Comparison of ENCODE assay signal across 1 cellular context in the genomic region with DNA sequence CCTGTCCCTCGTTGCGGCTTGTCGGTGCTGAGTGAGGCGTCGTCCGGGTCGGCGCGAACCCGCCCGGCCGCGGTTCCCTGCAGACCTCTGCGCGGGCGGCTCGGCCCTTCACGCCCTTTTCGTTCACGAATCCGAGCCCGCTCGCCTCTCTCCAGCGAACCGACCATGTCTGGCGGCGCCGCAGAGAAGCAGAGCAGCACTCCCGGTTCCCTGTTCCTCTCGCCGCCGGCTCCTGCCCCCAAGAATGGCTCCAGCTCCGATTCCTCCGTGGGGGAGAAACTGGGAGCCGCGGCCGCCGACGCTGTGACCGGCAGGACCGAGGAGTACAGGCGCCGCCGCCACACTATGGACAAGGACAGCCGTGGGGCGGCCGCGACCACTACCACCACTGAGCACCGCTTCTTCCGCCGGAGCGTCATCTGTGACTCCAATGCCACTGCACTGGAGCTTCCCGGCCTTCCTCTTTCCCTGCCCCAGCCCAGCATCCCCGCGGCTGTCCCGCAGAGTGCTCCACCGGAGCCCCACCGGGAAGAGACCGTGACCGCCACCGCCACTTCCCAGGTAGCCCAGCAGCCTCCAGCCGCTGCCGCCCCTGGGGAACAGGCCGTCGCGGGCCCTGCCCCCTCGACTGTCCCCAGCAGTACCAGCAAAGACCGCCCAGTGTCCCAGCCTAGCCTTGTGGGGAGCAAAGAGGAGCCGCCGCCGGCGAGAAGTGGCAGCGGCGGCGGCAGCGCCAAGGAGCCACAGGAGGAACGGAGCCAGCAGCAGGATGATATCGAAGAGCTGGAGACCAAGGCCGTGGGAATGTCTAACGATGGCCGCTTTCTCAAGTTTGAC.
TF ChIP-seq lines count a peak whose summit lies in the region.

No MANE protein-coding gene starts in this region.

TF ChIP-seq in HEK293, 187 proteins besides CTCF, POLR2A, EP300 and RAD21 (continued from another document and continues in another):
- TF ChIP-seq, protein P1, sequence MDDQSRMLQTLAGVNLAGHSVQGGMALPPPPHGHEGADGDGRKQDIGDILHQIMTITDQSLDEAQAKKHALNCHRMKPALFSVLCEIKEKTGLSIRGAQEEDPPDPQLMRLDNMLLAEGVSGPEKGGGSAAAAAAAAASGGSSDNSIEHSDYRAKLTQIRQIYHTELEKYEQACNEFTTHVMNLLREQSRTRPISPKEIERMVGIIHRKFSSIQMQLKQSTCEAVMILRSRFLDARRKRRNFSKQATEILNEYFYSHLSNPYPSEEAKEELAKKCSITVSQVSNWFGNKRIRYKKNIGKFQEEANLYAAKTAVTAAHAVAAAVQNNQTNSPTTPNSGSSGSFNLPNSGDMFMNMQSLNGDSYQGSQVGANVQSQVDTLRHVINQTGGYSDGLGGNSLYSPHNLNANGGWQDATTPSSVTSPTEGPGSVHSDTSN (CRISPR knock-in tag; IDR thresholded peaks at IDR 0.05) = no peak; the same call in none of the 2 replicates
- TF ChIP-seq BCL11A (tag by site-specific recombination; IDR thresholded peaks at IDR 0.05; ENCODE audit: low read depth) = no peak
- no peak for TF ChIP-seq ZNF521 (tag by site-specific recombination; IDR thresholded peaks at IDR 0.05)
- TF ChIP-seq ZNF211 (tag by site-specific recombination; IDR thresholded peaks at IDR 0.05; ENCODE audit: low read depth) = no peak
- TF ChIP-seq, protein P2, sequence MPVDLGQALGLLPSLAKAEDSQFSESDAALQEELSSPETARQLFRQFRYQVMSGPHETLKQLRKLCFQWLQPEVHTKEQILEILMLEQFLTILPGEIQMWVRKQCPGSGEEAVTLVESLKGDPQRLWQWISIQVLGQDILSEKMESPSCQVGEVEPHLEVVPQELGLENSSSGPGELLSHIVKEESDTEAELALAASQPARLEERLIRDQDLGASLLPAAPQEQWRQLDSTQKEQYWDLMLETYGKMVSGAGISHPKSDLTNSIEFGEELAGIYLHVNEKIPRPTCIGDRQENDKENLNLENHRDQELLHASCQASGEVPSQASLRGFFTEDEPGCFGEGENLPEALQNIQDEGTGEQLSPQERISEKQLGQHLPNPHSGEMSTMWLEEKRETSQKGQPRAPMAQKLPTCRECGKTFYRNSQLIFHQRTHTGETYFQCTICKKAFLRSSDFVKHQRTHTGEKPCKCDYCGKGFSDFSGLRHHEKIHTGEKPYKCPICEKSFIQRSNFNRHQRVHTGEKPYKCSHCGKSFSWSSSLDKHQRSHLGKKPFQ (tag by site-specific recombination; IDR thresholded peaks at IDR 0.05) = no peak
- TF ChIP-seq ZNF416 (tag by site-specific recombination; IDR thresholded peaks at IDR 0.05) = no peak
- TF ChIP-seq KLF9 (tag by site-specific recombination; IDR thresholded peaks at IDR 0.05; ENCODE audit: low read depth) = no peak; the same call in none of the 2 replicates
- TF ChIP-seq, protein P3, sequence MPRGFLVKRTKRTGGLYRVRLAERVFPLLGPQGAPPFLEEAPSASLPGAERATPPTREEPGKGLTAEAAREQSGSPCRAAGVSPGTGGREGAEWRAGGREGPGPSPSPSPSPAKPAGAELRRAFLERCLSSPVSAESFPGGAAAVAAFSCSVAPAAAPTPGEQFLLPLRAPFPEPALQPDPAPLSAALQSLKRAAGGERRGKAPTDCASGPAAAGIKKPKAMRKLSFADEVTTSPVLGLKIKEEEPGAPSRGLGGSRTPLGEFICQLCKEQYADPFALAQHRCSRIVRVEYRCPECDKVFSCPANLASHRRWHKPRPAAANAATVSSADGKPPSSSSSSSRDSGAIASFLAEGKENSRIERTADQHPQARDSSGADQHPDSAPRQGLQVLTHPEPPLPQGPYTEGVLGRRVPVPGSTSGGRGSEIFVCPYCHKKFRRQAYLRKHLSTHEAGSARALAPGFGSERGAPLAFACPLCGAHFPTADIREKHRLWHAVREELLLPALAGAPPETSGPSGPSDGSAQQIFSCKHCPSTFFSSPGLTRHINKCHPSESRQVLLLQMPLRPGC (tag by site-specific recombination; IDR thresholded peaks at IDR 0.05) = no peak
- TF ChIP-seq ZNF555 (tag by site-specific recombination; conservative IDR thresholded peaks at IDR 0.05) = no peak
- TF ChIP-seq ZNF621 (tag by site-specific recombination; IDR thresholded peaks at IDR 0.05) = no peak
- TF ChIP-seq, protein P4, sequence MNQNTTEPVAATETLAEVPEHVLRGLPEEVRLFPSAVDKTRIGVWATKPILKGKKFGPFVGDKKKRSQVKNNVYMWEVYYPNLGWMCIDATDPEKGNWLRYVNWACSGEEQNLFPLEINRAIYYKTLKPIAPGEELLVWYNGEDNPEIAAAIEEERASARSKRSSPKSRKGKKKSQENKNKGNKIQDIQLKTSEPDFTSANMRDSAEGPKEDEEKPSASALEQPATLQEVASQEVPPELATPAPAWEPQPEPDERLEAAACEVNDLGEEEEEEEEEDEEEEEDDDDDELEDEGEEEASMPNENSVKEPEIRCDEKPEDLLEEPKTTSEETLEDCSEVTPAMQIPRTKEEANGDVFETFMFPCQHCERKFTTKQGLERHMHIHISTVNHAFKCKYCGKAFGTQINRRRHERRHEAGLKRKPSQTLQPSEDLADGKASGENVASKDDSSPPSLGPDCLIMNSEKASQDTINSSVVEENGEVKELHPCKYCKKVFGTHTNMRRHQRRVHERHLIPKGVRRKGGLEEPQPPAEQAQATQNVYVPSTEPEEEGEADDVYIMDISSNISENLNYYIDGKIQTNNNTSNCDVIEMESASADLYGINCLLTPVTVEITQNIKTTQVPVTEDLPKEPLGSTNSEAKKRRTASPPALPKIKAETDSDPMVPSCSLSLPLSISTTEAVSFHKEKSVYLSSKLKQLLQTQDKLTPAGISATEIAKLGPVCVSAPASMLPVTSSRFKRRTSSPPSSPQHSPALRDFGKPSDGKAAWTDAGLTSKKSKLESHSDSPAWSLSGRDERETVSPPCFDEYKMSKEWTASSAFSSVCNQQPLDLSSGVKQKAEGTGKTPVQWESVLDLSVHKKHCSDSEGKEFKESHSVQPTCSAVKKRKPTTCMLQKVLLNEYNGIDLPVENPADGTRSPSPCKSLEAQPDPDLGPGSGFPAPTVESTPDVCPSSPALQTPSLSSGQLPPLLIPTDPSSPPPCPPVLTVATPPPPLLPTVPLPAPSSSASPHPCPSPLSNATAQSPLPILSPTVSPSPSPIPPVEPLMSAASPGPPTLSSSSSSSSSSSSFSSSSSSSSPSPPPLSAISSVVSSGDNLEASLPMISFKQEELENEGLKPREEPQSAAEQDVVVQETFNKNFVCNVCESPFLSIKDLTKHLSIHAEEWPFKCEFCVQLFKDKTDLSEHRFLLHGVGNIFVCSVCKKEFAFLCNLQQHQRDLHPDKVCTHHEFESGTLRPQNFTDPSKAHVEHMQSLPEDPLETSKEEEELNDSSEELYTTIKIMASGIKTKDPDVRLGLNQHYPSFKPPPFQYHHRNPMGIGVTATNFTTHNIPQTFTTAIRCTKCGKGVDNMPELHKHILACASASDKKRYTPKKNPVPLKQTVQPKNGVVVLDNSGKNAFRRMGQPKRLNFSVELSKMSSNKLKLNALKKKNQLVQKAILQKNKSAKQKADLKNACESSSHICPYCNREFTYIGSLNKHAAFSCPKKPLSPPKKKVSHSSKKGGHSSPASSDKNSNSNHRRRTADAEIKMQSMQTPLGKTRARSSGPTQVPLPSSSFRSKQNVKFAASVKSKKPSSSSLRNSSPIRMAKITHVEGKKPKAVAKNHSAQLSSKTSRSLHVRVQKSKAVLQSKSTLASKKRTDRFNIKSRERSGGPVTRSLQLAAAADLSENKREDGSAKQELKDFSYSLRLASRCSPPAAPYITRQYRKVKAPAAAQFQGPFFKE (tag by site-specific recombination; IDR thresholded peaks at IDR 0.05; ENCODE audit: borderline replicate concordance) = 0 out of 2 replicates have a peak, but pooled peaks have one; percentile 45
- no peak for TF ChIP-seq ZNF548 (tag by site-specific recombination; IDR thresholded peaks at IDR 0.05)
- peak; percentile 79 for TF ChIP-seq ZBTB8A (tag by site-specific recombination; IDR thresholded peaks at IDR 0.05)
- TF ChIP-seq ZBTB7A (tag by site-specific recombination; IDR thresholded peaks at IDR 0.05; ENCODE audit: low read depth) = 0 out of 2 replicates have a peak, but pooled peaks have one; percentile 62
- no peak for TF ChIP-seq ZNF223 (tag by site-specific recombination; IDR thresholded peaks at IDR 0.05)
- TF ChIP-seq IKZF3 (tag by site-specific recombination; IDR thresholded peaks at IDR 0.05) = 0 out of 2 replicates have a peak, but pooled peaks have one; percentile 60
- TF ChIP-seq ZNF658 (tag by site-specific recombination; IDR thresholded peaks at IDR 0.05) = no peak
- no peak for TF ChIP-seq SCRT2 (tag by site-specific recombination; IDR thresholded peaks at IDR 0.05)
- no peak for TF ChIP-seq ZFP3 (tag by site-specific recombination; IDR thresholded peaks at IDR 0.05; ENCODE audit: low read depth)
- peak; percentile 72 for TF ChIP-seq ZNF391 (tag by site-specific recombination; IDR thresholded peaks at IDR 0.05; ENCODE audit: borderline replicate concordance, low read depth)
- TF ChIP-seq MZF1 (tag by site-specific recombination; IDR thresholded peaks at IDR 0.05; ENCODE audit: borderline replicate concordance) = no peak
- TF ChIP-seq, protein P5, sequence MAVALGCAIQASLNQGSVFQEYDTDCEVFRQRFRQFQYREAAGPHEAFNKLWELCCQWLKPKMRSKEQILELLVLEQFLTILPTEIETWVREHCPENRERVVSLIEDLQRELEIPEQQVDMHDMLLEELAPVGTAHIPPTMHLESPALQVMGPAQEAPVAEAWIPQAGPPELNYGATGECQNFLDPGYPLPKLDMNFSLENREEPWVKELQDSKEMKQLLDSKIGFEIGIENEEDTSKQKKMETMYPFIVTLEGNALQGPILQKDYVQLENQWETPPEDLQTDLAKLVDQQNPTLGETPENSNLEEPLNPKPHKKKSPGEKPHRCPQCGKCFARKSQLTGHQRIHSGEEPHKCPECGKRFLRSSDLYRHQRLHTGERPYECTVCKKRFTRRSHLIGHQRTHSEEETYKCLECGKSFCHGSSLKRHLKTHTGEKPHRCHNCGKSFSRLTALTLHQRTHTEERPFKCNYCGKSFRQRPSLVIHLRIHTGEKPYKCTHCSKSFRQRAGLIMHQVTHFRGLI (tag by site-specific recombination; IDR thresholded peaks at IDR 0.05) = no peak
- TF ChIP-seq, protein P6, sequence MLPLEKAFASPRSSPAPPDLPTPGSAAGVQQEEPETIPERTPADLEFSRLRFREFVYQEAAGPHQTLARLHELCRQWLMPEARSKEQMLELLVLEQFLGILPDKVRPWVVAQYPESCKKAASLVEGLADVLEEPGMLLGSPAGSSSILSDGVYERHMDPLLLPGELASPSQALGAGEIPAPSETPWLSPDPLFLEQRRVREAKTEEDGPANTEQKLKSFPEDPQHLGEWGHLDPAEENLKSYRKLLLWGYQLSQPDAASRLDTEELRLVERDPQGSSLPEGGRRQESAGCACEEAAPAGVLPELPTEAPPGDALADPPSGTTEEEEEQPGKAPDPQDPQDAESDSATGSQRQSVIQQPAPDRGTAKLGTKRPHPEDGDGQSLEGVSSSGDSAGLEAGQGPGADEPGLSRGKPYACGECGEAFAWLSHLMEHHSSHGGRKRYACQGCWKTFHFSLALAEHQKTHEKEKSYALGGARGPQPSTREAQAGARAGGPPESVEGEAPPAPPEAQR (tag by site-specific recombination; IDR thresholded peaks at IDR 0.05) = no peak
- TF ChIP-seq, protein P7, sequence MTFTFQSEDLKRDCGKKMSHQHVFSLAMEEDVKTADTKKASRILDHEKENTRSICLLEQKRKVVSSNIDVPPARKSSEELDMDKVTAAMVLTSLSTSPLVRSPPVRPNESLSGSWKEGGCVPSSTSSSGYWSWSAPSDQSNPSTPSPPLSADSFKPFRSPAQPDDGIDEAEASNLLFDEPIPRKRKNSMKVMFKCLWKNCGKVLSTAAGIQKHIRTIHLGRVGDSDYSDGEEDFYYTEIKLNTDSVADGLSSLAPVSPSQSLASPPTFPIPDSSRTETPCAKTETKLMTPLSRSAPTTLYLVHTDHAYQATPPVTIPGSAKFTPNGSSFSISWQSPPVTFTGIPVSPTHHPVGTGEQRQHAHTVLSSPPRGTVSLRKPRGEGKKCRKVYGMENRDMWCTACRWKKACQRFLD (tag by site-specific recombination; IDR thresholded peaks at IDR 0.05) = no peak
- no peak for TF ChIP-seq ZNF350 (tag by site-specific recombination; IDR thresholded peaks at IDR 0.05)
- TF ChIP-seq ZFP41 (tag by site-specific recombination; IDR thresholded peaks at IDR 0.05; ENCODE audit: borderline replicate concordance) = no peak
- TF ChIP-seq GLIS1 (tag by site-specific recombination; IDR thresholded peaks at IDR 0.05) = peak; percentile 42; the same call in 1 of the 2 replicates
- no peak for TF ChIP-seq FEZF1 (tag by site-specific recombination; IDR thresholded peaks at IDR 0.05)
- no peak for TF ChIP-seq ZNF266 (tag by site-specific recombination; IDR thresholded peaks at IDR 0.05; ENCODE audit: low read depth)
- TF ChIP-seq, protein P8, sequence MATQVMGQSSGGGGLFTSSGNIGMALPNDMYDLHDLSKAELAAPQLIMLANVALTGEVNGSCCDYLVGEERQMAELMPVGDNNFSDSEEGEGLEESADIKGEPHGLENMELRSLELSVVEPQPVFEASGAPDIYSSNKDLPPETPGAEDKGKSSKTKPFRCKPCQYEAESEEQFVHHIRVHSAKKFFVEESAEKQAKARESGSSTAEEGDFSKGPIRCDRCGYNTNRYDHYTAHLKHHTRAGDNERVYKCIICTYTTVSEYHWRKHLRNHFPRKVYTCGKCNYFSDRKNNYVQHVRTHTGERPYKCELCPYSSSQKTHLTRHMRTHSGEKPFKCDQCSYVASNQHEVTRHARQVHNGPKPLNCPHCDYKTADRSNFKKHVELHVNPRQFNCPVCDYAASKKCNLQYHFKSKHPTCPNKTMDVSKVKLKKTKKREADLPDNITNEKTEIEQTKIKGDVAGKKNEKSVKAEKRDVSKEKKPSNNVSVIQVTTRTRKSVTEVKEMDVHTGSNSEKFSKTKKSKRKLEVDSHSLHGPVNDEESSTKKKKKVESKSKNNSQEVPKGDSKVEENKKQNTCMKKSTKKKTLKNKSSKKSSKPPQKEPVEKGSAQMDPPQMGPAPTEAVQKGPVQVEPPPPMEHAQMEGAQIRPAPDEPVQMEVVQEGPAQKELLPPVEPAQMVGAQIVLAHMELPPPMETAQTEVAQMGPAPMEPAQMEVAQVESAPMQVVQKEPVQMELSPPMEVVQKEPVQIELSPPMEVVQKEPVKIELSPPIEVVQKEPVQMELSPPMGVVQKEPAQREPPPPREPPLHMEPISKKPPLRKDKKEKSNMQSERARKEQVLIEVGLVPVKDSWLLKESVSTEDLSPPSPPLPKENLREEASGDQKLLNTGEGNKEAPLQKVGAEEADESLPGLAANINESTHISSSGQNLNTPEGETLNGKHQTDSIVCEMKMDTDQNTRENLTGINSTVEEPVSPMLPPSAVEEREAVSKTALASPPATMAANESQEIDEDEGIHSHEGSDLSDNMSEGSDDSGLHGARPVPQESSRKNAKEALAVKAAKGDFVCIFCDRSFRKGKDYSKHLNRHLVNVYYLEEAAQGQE (tag by site-specific recombination; IDR thresholded peaks at IDR 0.05) = 0 out of 2 replicates have a peak, but pooled peaks have one; percentile 29
- TF ChIP-seq ZNF792 (tag by site-specific recombination; IDR thresholded peaks at IDR 0.05) = no peak
- no peak for TF ChIP-seq HOXC10 (CRISPR knock-in tag; IDR thresholded peaks at IDR 0.05)
- no peak for TF ChIP-seq ZNF654 (tag by site-specific recombination; IDR thresholded peaks at IDR 0.05; ENCODE audit: low read depth)
- no peak for TF ChIP-seq ZNF169 (tag by site-specific recombination; IDR thresholded peaks at IDR 0.05)
